In genomic region chr6:28607990-28608389, GRCh38 we compare ENCODE assay signal across 28 cellular contexts.
"Had no signal": no experiment of that assay in that cellular context is flagged by ENCODE, and none has a peak within 500 bp of the region (broad histone marks: within the 10 kb centered on the region; RNA-seq: fewer than 3 reads in every experiment).

No MANE protein-coding gene starts in this region.

- H3K36me3 Mint-ChIP-seq: activated naive CD8-positive, alpha-beta T cell had no signal

- ATAC-seq: activated CD4-positive, alpha-beta T cell treated with anti-CD3 and anti-CD28 coated beads for 36 hours; gastrocnemius medialis; heart right ventricle; left colon; right cardiac atrium; stimulated activated naive CD8-positive, alpha-beta T cell treated with anti-CD3 and anti-CD28 coated beads, Interleukin-15, amount 100 ng/mL, for 72 hours had no signal

- FAIRE-seq: astrocyte, keratinocyte had no signal

- H3K9me3 Mint-ChIP-seq: activated T-cell treated with anti-CD3 and anti-CD28 coated beads, Interleukin-2, amount 50 U/mL, for 24 hours; activated T-helper 2 cell treated with anti-CD3 and anti-CD28 coated beads, Interferon-gamma antibody, Interleukin-2, Interleukin-4, amounts not matched to agents 10 μg/mL and 5 μg/mL and 100 μg/mL, durations not matched to agents 14 hours and 24 hours and 36 hours; stimulated activated naive CD8-positive, alpha-beta T cell treated with anti-CD3 and anti-CD28 coated beads, Interleukin-15, amount 100 ng/mL, for 72 hours; T-helper 1 cell treated with Interleukin-12 subunit alpha and Interleukin-12 subunit beta and Interleukin-4 antibody, amounts not matched to agents 30 μg/mL and 1 μg/mL, for 36 hours had no signal

- H3K27me3 ChIP-seq: vagina had no signal

- DNase-seq: activated B cell treated with CpG ODN at 0.5 μM for 24 hours; activated CD4-positive, alpha-beta T cell treated with anti-CD3 and anti-CD28 coated beads for 36 hours; activated CD4-positive, alpha-beta T cell treated with anti-CD3 and anti-CD28 coated beads, Interleukin-2, amount 50 U/mL, for 4 hours; activated CD8-positive, alpha-beta memory T cell treated with anti-CD3 and anti-CD28 coated beads for 24 hours; activated CD8-positive, alpha-beta memory T cell treated with anti-CD3 and anti-CD28 coated beads, Interleukin-2, amount 50 U/mL, for 4 hours; activated naive CD4-positive, alpha-beta T cell; activated T-cell treated with anti-CD3 and anti-CD28 coated beads, Interleukin-2, amount 50 U/mL, for 24 hours; adrenal gland; cerebellar nuclear complex; gastrocnemius medialis; heart right ventricle; left colon; nephron progenitor cell; right cardiac atrium; stimulated activated CD4-positive, alpha-beta T cell treated with anti-CD3 and anti-CD28 coated beads, Interleukin-1b, Interleukin-23, amount 100 ng/mL, for 48 hours; stimulated activated naive CD8-positive, alpha-beta T cell treated with anti-CD3 and anti-CD28 coated beads, Interleukin-15, amount 100 ng/mL, for 72 hours; T1000 had no signal

- H3K9me3 ChIP-seq: adrenal gland, breast epithelium, esophagus muscularis mucosa, gastrocnemius medialis, heart right ventricle, suprapubic skin, vagina had no signal

- H3K36me3 ChIP-seq: adrenal gland, breast epithelium, esophagus muscularis mucosa, gastrocnemius medialis, heart right ventricle, suprapubic skin, vagina had no signal

- H3K4me1 ChIP-seq: adrenal gland, breast epithelium, esophagus muscularis mucosa, gastrocnemius medialis had no signal

- H3K4me3 Mint-ChIP-seq: activated B cell treated with CpG ODN at 0.5 μM for 24 hours; activated CD4-positive, alpha-beta T cell treated with anti-CD3 and anti-CD28 coated beads for 36 hours; activated naive CD8-positive, alpha-beta T cell; activated T-cell treated with anti-CD3 and anti-CD28 coated beads, Interleukin-2, amount 50 U/mL, for 24 hours; memory B cell; stimulated activated naive CD8-positive, alpha-beta T cell treated with anti-CD3 and anti-CD28 coated beads, Interleukin-15, amount 100 ng/mL, for 72 hours; T-helper 1 cell treated with Interleukin-12 subunit alpha and Interleukin-12 subunit beta and Interleukin-4 antibody, amounts not matched to agents 30 μg/mL and 1 μg/mL, for 36 hours had no signal

- H3K27ac Mint-ChIP-seq: activated B cell treated with CpG ODN at 0.5 μM for 24 hours; activated CD4-positive, alpha-beta T cell treated with anti-CD3 and anti-CD28 coated beads for 36 hours; activated naive CD8-positive, alpha-beta T cell; activated T-cell treated with anti-CD3 and anti-CD28 coated beads, Interleukin-2, amount 50 U/mL, for 24 hours; activated T-helper 2 cell treated with anti-CD3 and anti-CD28 coated beads, Interferon-gamma antibody, Interleukin-2, Interleukin-4, amounts not matched to agents 10 μg/mL and 5 μg/mL and 100 μg/mL, durations not matched to agents 14 hours and 24 hours and 36 hours; memory B cell; nephron progenitor cell; stimulated activated naive CD8-positive, alpha-beta T cell treated with anti-CD3 and anti-CD28 coated beads, Interleukin-15, amount 100 ng/mL, for 72 hours; T-helper 1 cell treated with Interleukin-12 subunit alpha and Interleukin-12 subunit beta and Interleukin-4 antibody, amounts not matched to agents 30 μg/mL and 1 μg/mL, for 36 hours had no signal

- H3K27ac ChIP-seq: adrenal gland, breast epithelium, coronary artery, esophagus muscularis mucosa, gastrocnemius medialis, heart right ventricle, suprapubic skin, vagina had no signal

- H3K4me3 ChIP-seq: adrenal gland, breast epithelium, coronary artery, esophagus muscularis mucosa, gastrocnemius medialis, heart right ventricle, suprapubic skin, vagina had no signal
